ENCODE assay signal across 8 cellular contexts in the genomic region with DNA sequence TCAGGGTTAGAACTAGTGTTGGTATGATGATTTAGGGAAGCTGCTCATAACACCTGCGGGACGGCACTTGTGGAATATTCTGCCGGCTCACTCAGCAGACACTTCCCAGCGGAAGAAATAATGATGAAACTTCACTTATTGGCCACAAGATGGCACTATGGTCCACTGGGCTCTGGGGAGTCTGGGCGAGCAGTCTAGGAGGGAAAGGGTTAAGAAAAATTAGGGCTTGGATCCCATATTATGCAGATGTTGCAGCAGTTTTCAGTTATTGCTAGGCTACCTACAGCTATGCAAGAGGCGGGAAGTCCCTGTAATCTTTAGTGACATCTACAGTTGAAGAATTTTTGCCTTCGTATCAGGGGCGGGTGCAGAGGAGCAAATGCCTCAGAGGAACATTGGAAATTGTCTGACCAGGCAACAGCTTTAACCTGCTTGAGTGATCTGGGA.
DNase-seq lines count a peak whose midpoint lies in the region; ATAC-seq and TF ChIP-seq lines count a peak whose summit lies in the region.

No MANE protein-coding gene starts in this region.

- H3K27me3 ChIP-seq in adrenal gland (no peaks in the 10 kb centered on the region), thyroid gland (no peaks in the 10 kb centered on the region)

- 10 to 16% (median 13%) methylated on average over 8 of the region's 8 CpGs for WGBS in adrenal gland, 4 donors
- WGBS in thyroid gland, 2 donors: 10 to 13% methylated on average over 8 of the region's 8 CpGs

- H3K36me3 ChIP-seq in adrenal gland (replicated peaks in 1 of 2) (no peaks in the 10 kb centered on the region), thyroid gland (no peaks in the 10 kb centered on the region)

- intact Hi-C loops in adrenal gland (cut with DNase I) (no loop called here), thyroid gland (cut with DNase I) (no loop called here)

- H3K27ac ChIP-seq in adrenal gland (no peak overlapping the region), thyroid gland (peak overlapping the region in 1 of 3 donors; percentile 7)

- TF ChIP-seq POLR2A in adrenal gland (IDR thresholded peaks at IDR 0.05): no peak
- TF ChIP-seq POLR2A in thyroid gland (IDR thresholded peaks at IDR 0.05): no peak

- ATAC-seq in GM21390 (IDR thresholded peaks at IDR 0.05; ENCODE audit: unreplicated experiment): peak; percentile 69

- H3K4me3 ChIP-seq in adrenal gland (no peak overlapping the region), thyroid gland (replicated peaks in 1 of 3) (no peak overlapping the region)

- no peaks in the 10 kb centered on the region for H3K9me3 ChIP-seq in adrenal gland (replicated peaks in 1 of 3)
- H3K9me3 ChIP-seq in thyroid gland: no peaks in the 10 kb centered on the region

- DNase-seq in NOMO-1 treated with DMSO at 0.1 percent for 48 hours (lab: John Stamatoyannopoulos, UW; ENCODE audit: unreplicated experiment) (peak; percentile 28), NOMO-1 (lab: John Stamatoyannopoulos, UW; ENCODE audit: unreplicated experiment in 2 of 2) (no peak), LoVo (ENCODE audit: low spot score) (peak; percentile 72), adrenal gland (no peak), inferior parietal cortex (ENCODE audit: extremely low spot score) (peak; percentile 61), thyroid gland (no peak)
- DNase-seq in stimulated activated naive CD4-positive, alpha-beta T cell treated with Interleukin-2 at 50 U/mL for 16 hours (lab: John Stamatoyannopoulos, UW): no peak

- no peaks in the 10 kb centered on the region for H3K4me1 ChIP-seq in adrenal gland (replicated peaks in 1 of 2)
- H3K4me1 ChIP-seq in thyroid gland: peaks cover 0 to 4% of the 10 kb centered on the region in 2 donors

- TF ChIP-seq CTCF in adrenal gland (IDR thresholded peaks at IDR 0.05): peak; percentile 21 to 57 (median 46)
- peak; percentile 43 to 74 (median 66) for TF ChIP-seq CTCF in thyroid gland (IDR thresholded peaks at IDR 0.05)

Comparison
In these comparisons a context has a peak if more than half of its experiments do, and no peak if none do; other contexts are left out.
1. DNase-seq: peak in NOMO-1 treated with DMSO at 0.1 percent for 48 hours (single experiment), LoVo (single experiment) and inferior parietal cortex (single experiment); none in NOMO-1 (0 of 2), adrenal gland (0 of 7), thyroid gland (0 of 2) and stimulated activated naive CD4-positive, alpha-beta T cell treated with Interleukin-2 at 50 U/mL for 16 hours (single experiment).